Comparison of ENCODE assay signal across 1 cellular context in the genomic region with DNA sequence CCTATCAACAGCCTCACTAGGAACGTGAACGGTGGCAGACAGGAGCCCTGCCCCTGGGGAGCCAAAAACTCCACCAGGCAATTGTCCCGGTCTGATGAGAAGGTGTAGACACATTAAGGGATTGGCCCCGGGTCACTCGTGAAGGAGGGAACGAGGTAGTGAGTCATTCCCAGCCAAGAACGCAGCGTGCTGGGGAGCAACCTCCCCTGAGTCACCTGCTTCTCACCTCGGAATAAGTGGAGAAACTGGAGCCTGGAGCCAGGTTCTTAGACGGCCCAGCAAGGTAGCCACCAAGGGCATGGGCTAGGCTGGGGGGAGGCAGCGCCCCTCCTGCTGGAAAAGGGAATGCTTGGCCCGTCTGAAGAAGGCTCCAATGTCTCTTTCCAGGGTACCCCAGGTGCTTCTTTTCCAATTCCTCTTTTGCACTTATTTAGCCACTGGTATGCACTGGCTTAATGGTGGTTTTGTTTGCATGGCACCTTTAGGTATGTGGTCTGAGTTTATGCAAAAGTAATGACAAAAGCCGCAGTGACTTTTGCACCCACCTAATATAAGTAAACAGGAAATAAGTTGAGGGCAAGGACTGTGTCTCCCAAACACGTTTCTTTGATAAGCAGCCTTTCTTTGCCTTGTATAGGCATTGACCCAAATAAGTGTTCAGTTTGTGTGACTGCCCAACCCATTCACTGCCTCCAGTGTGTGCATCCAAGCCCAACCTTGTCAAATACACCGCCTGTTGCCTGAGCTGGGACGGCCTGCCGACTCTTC.
TF ChIP-seq lines count a peak whose summit lies in the region.

No MANE protein-coding gene starts in this region.

TF ChIP-seq in HepG2, 621 proteins besides CTCF, POLR2A, EP300 and RAD21 (continued from another document and continues in another):
- no peak for TF ChIP-seq ZNF263 (CRISPR knock-in tag; IDR thresholded peaks at IDR 0.05)
- peak; percentile 75 for TF ChIP-seq ZNF607 (CRISPR knock-in tag; IDR thresholded peaks at IDR 0.05; ENCODE audit: borderline replicate concordance)
- 0 out of 2 replicates have a peak, but pooled peaks have one; percentile 11 for TF ChIP-seq NCOA1 (CRISPR knock-in tag; IDR thresholded peaks at IDR 0.05)
- TF ChIP-seq ZNF615 (CRISPR knock-in tag; IDR thresholded peaks at IDR 0.05; ENCODE audit: borderline replicate concordance) = no peak
- no peak for TF ChIP-seq HNRNPLL (IDR thresholded peaks at IDR 0.05; ENCODE audit: low read depth, low read length, poor library complexity, severe bottlenecking)
- no peak for TF ChIP-seq GTF2F1 (IDR thresholded peaks at IDR 0.05; ENCODE audit: low read length)
- no peak for TF ChIP-seq ZBTB1 (CRISPR knock-in tag; IDR thresholded peaks at IDR 0.05; ENCODE audit: borderline replicate concordance)
- TF ChIP-seq FOSL2 (CRISPR knock-in tag; IDR thresholded peaks at IDR 0.05) = peak; percentile 92
- peak; percentile 75 for TF ChIP-seq ZNF501 (CRISPR knock-in tag; IDR thresholded peaks at IDR 0.05)
- peak; percentile 55 for TF ChIP-seq ZNF205 (CRISPR knock-in tag; IDR thresholded peaks at IDR 0.05)
- peak; percentile 29 for TF ChIP-seq IKZF4 (CRISPR knock-in tag; IDR thresholded peaks at IDR 0.05; ENCODE audit: borderline replicate concordance, low read depth, not compliant biosample characterization)
- TF ChIP-seq ZNF331 (CRISPR knock-in tag; IDR thresholded peaks at IDR 0.05) = peak; percentile 58
- TF ChIP-seq MAFG (CRISPR knock-in tag; IDR thresholded peaks at IDR 0.05) = no peak
- TF ChIP-seq ZNF510 (CRISPR knock-in tag; IDR thresholded peaks at IDR 0.05; ENCODE audit: low read depth) = peak; percentile 77; the same call in 1 of the 2 replicates
- TF ChIP-seq, protein P1, sequence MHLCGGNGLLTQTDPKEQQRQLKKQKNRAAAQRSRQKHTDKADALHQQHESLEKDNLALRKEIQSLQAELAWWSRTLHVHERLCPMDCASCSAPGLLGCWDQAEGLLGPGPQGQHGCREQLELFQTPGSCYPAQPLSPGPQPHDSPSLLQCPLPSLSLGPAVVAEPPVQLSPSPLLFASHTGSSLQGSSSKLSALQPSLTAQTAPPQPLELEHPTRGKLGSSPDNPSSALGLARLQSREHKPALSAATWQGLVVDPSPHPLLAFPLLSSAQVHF (CRISPR knock-in tag; IDR thresholded peaks at IDR 0.05) = no peak; the same call in 1 of the 2 replicates
- TF ChIP-seq ARNT2 (CRISPR knock-in tag; IDR thresholded peaks at IDR 0.05; ENCODE audit: low read depth) = peak; percentile 40; the same call in 1 of the 2 replicates
- no peak for TF ChIP-seq ZNF468 (CRISPR knock-in tag; IDR thresholded peaks at IDR 0.05)
- TF ChIP-seq, protein P2, sequence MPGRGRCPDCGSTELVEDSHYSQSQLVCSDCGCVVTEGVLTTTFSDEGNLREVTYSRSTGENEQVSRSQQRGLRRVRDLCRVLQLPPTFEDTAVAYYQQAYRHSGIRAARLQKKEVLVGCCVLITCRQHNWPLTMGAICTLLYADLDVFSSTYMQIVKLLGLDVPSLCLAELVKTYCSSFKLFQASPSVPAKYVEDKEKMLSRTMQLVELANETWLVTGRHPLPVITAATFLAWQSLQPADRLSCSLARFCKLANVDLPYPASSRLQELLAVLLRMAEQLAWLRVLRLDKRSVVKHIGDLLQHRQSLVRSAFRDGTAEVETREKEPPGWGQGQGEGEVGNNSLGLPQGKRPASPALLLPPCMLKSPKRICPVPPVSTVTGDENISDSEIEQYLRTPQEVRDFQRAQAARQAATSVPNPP (CRISPR knock-in tag; IDR thresholded peaks at IDR 0.05) = peak; percentile 65; the same call in 1 of the 2 replicates
- TF ChIP-seq SMARCC2 (IDR thresholded peaks at IDR 0.05) = no peak
- no peak for TF ChIP-seq ZNF20 (CRISPR knock-in tag; IDR thresholded peaks at IDR 0.05)
- TF ChIP-seq HHEX (CRISPR knock-in tag; IDR thresholded peaks at IDR 0.05) = peak; percentile 44; the same call in 1 of the 2 replicates
- TF ChIP-seq ZNF569 (CRISPR knock-in tag; IDR thresholded peaks at IDR 0.05; ENCODE audit: borderline replicate concordance) = peak; percentile 31; the same call in 1 of the 2 replicates
- TF ChIP-seq, protein P3, sequence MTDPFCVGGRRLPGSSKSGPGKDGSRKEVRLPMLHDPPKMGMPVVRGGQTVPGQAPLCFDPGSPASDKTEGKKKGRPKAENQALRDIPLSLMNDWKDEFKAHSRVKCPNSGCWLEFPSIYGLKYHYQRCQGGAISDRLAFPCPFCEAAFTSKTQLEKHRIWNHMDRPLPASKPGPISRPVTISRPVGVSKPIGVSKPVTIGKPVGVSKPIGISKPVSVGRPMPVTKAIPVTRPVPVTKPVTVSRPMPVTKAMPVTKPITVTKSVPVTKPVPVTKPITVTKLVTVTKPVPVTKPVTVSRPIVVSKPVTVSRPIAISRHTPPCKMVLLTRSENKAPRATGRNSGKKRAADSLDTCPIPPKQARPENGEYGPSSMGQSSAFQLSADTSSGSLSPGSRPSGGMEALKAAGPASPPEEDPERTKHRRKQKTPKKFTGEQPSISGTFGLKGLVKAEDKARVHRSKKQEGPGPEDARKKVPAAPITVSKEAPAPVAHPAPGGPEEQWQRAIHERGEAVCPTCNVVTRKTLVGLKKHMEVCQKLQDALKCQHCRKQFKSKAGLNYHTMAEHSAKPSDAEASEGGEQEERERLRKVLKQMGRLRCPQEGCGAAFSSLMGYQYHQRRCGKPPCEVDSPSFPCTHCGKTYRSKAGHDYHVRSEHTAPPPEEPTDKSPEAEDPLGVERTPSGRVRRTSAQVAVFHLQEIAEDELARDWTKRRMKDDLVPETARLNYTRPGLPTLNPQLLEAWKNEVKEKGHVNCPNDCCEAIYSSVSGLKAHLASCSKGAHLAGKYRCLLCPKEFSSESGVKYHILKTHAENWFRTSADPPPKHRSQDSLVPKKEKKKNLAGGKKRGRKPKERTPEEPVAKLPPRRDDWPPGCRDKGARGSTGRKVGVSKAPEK (CRISPR knock-in tag; IDR thresholded peaks at IDR 0.05; ENCODE audit: borderline replicate concordance) = 0 out of 2 replicates have a peak, but pooled peaks have one; percentile 35
- TF ChIP-seq, protein P4, sequence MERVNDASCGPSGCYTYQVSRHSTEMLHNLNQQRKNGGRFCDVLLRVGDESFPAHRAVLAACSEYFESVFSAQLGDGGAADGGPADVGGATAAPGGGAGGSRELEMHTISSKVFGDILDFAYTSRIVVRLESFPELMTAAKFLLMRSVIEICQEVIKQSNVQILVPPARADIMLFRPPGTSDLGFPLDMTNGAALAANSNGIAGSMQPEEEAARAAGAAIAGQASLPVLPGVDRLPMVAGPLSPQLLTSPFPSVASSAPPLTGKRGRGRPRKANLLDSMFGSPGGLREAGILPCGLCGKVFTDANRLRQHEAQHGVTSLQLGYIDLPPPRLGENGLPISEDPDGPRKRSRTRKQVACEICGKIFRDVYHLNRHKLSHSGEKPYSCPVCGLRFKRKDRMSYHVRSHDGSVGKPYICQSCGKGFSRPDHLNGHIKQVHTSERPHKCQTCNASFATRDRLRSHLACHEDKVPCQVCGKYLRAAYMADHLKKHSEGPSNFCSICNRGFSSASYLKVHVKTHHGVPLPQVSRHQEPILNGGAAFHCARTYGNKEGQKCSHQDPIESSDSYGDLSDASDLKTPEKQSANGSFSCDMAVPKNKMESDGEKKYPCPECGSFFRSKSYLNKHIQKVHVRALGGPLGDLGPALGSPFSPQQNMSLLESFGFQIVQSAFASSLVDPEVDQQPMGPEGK (CRISPR knock-in tag; IDR thresholded peaks at IDR 0.05) = peak; percentile 95
- peak; percentile 74; the same call in 1 of the 2 replicates for TF ChIP-seq ZBTB7A (CRISPR knock-in tag; IDR thresholded peaks at IDR 0.05)
- peak; percentile 93 for TF ChIP-seq ZSCAN9 (CRISPR knock-in tag; IDR thresholded peaks at IDR 0.05; ENCODE audit: borderline replicate concordance)
- TF ChIP-seq HMG20A (CRISPR knock-in tag; IDR thresholded peaks at IDR 0.05; ENCODE audit: borderline replicate concordance) = peak; percentile 71; the same call in 1 of the 2 replicates
- peak; percentile 66 for TF ChIP-seq CEBPG (CRISPR knock-in tag; IDR thresholded peaks at IDR 0.05)
- TF ChIP-seq ZNF557 (CRISPR knock-in tag; IDR thresholded peaks at IDR 0.05) = peak; percentile 88; the same call in 1 of the 2 replicates
- TF ChIP-seq, protein P5, sequence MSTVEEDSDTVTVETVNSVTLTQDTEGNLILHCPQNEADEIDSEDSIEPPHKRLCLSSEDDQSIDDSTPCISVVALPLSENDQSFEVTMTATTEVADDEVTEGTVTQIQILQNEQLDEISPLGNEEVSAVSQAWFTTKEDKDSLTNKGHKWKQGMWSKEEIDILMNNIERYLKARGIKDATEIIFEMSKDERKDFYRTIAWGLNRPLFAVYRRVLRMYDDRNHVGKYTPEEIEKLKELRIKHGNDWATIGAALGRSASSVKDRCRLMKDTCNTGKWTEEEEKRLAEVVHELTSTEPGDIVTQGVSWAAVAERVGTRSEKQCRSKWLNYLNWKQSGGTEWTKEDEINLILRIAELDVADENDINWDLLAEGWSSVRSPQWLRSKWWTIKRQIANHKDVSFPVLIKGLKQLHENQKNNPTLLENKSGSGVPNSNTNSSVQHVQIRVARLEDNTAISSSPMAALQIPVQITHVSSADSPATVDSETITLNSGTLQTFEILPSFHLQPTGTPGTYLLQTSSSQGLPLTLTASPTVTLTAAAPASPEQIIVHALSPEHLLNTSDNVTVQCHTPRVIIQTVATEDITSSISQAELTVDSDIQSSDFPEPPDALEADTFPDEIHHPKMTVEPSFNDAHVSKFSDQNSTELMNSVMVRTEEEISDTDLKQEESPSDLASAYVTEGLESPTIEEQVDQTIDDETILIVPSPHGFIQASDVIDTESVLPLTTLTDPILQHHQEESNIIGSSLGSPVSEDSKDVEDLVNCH (CRISPR knock-in tag; IDR thresholded peaks at IDR 0.05) = no peak
- TF ChIP-seq, protein P6, sequence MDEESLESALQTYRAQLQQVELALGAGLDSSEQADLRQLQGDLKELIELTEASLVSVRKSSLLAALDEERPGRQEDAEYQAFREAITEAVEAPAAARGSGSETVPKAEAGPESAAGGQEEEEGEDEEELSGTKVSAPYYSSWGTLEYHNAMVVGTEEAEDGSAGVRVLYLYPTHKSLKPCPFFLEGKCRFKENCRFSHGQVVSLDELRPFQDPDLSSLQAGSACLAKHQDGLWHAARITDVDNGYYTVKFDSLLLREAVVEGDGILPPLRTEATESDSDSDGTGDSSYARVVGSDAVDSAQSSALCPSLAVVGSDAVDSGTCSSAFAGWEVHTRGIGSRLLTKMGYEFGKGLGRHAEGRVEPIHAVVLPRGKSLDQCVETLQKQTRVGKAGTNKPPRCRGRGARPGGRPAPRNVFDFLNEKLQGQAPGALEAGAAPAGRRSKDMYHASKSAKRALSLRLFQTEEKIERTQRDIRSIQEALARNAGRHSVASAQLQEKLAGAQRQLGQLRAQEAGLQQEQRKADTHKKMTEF (CRISPR knock-in tag; IDR thresholded peaks at IDR 0.05) = peak; percentile 89; the same call in 1 of the 2 replicates
- no peak; the same call in 1 of the 2 replicates for TF ChIP-seq ZNF383 (CRISPR knock-in tag; IDR thresholded peaks at IDR 0.05; ENCODE audit: borderline replicate concordance)
- peak; percentile 37; the same call in 1 of the 2 replicates for TF ChIP-seq ZSCAN20 (CRISPR knock-in tag; IDR thresholded peaks at IDR 0.05; ENCODE audit: borderline replicate concordance)
- TF ChIP-seq ZSCAN21 (CRISPR knock-in tag; IDR thresholded peaks at IDR 0.05; ENCODE audit: borderline replicate concordance) = 0 out of 2 replicates have a peak, but pooled peaks have one; percentile 10
- TF ChIP-seq RCOR2 (CRISPR knock-in tag; IDR thresholded peaks at IDR 0.05) = peak; percentile 77; the same call in 1 of the 2 replicates
- no peak for TF ChIP-seq SMARCE1 (IDR thresholded peaks at IDR 0.05; ENCODE audit: borderline replicate concordance)
- TF ChIP-seq ZNF136 (CRISPR knock-in tag; IDR thresholded peaks at IDR 0.05; ENCODE audit: low read depth) = no peak
- TF ChIP-seq, protein P7, sequence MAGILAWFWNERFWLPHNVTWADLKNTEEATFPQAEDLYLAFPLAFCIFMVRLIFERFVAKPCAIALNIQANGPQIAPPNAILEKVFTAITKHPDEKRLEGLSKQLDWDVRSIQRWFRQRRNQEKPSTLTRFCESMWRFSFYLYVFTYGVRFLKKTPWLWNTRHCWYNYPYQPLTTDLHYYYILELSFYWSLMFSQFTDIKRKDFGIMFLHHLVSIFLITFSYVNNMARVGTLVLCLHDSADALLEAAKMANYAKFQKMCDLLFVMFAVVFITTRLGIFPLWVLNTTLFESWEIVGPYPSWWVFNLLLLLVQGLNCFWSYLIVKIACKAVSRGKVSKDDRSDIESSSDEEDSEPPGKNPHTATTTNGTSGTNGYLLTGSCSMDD (CRISPR knock-in tag; IDR thresholded peaks at IDR 0.05) = no peak
- TF ChIP-seq, protein P8, sequence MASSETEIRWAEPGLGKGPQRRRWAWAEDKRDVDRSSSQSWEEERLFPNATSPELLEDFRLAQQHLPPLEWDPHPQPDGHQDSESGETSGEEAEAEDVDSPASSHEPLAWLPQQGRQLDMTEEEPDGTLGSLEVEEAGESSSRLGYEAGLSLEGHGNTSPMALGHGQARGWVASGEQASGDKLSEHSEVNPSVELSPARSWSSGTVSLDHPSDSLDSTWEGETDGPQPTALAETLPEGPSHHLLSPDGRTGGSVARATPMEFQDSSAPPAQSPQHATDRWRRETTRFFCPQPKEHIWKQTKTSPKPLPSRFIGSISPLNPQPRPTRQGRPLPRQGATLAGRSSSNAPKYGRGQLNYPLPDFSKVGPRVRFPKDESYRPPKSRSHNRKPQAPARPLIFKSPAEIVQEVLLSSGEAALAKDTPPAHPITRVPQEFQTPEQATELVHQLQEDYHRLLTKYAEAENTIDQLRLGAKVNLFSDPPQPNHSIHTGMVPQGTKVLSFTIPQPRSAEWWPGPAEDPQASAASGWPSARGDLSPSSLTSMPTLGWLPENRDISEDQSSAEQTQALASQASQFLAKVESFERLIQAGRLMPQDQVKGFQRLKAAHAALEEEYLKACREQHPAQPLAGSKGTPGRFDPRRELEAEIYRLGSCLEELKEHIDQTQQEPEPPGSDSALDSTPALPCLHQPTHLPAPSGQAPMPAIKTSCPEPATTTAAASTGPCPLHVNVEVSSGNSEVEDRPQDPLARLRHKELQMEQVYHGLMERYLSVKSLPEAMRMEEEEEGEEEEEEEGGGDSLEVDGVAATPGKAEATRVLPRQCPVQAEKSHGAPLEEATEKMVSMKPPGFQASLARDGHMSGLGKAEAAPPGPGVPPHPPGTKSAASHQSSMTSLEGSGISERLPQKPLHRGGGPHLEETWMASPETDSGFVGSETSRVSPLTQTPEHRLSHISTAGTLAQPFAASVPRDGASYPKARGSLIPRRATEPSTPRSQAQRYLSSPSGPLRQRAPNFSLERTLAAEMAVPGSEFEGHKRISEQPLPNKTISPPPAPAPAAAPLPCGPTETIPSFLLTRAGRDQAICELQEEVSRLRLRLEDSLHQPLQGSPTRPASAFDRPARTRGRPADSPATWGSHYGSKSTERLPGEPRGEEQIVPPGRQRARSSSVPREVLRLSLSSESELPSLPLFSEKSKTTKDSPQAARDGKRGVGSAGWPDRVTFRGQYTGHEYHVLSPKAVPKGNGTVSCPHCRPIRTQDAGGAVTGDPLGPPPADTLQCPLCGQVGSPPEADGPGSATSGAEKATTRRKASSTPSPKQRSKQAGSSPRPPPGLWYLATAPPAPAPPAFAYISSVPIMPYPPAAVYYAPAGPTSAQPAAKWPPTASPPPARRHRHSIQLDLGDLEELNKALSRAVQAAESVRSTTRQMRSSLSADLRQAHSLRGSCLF (CRISPR knock-in tag; IDR thresholded peaks at IDR 0.05; ENCODE audit: borderline replicate concordance) = no peak
- TF ChIP-seq, protein P9, sequence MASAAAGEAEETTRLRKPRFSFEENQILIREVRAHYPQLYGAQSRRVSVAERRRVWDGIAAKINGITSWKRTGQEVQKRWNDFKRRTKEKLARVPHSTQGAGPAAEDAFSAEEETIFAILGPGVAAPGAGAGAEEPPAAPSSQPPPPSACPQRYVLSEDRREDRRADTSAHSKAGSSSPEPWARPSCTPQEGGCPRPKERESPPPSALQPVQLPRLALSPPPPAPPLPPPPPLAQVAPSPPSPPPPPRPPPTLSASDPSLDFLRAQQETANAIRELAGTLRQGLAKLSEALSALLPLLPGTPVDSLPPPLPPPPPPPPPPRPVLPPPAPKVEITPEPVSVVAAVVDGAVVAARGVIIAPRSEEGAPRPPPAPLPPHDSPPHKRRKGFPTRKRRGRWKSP (CRISPR knock-in tag; IDR thresholded peaks at IDR 0.05) = peak; percentile 73; the same call in 1 of the 2 replicates
- TF ChIP-seq ZNF441 (CRISPR knock-in tag; IDR thresholded peaks at IDR 0.05; ENCODE audit: borderline replicate concordance) = no peak
